In the genomic region with DNA sequence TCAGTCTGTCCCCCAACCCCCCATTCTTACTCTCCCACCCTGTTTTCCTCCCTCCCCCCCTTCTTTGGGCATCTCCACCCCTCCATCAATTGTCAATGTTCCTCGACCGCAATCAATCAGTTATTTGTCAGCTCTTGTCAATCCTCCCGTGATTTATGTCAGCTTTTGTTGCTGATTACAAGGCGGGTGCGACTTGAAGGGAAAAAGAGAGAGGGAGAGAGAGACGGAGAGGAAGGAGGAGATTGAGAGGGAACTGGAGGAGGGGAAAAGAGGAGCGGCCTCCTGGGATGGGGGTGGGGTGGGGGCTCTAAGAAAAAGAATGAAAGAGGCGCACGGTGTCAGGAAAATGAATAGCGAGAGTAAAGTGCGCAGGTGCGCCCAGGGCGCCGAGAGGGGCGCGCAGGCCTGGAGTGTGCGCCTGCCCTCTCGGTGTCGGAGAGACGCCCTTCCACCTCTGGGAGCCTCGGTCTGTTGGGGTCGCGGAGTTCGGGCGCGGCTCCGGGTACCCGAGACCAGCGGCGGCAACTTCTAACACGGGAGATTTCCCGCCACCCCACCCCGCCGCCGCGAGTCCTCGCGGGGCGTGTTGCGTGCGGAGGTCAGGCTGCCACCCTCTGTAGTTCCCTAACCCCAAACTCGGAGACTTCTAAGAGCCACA, we compare ENCODE assay signal across 9 cellular contexts. TPM values are rescaled to one million over a fixed set of nuclear protein-coding genes. Genes with fewer than 3 reads are reported as not detected.
DNase-seq lines count a peak whose midpoint lies in the region; ATAC-seq and TF ChIP-seq lines count a peak whose summit lies in the region.
"Had no signal": no experiment of that assay in that cellular context is flagged by ENCODE, and none has a peak within 500 bp of the region (broad histone marks: within the 10 kb centered on the region; RNA-seq: fewer than 3 reads in every experiment).

No MANE protein-coding gene starts in this region.

- no peaks in the 10 kb centered on the region for H3K4me1 ChIP-seq in Loucy (ENCODE audit: insufficient read depth, low read length, poor library complexity, severe bottlenecking)
- peaks cover 5% of the 10 kb centered on the region for H3K4me1 ChIP-seq in cardiac muscle cell (ENCODE audit: low read depth)
- peaks cover 11% of the 10 kb centered on the region for H3K4me1 ChIP-seq in psoas muscle

- H3K9ac ChIP-seq in Loucy (ENCODE audit: low read depth, low read length, poor library complexity, severe bottlenecking), result peak overlapping the region; percentile 31

- CTCF ChIA-PET in activated CD4-positive, alpha-beta memory T cell treated with anti-CD3 and anti-CD28 coated beads, Interleukin-2, amount 10 ng/mL, durations not matched to agents 7 days and 5 days (lab: Charles Lee), result no interaction called here

- H3K9me3 Mint-ChIP-seq in activated CD4-positive, alpha-beta memory T cell treated with anti-CD3 and anti-CD28 coated beads, Interleukin-2, amount 10 ng/mL, durations not matched to agents 7 days and 5 days, result no peaks in the 10 kb centered on the region

- H3K27me3 ChIP-seq in Loucy (ENCODE audit: insufficient read depth, low read length, poor library complexity, severe bottlenecking), result no peaks in the 10 kb centered on the region
- peaks cover 38% of the 10 kb centered on the region for H3K27me3 ChIP-seq in cardiac muscle cell
- peaks cover 4 to 73% (median 5%) of the 10 kb centered on the region in 3 donors for H3K27me3 ChIP-seq in psoas muscle (ENCODE audit: insufficient read depth in 3 of 3, low read length in 2 of 3)

- peak overlapping the region; percentile 63 for H3K4me2 ChIP-seq in Loucy (ENCODE audit: low read depth, low read length, poor library complexity, severe bottlenecking)

- no peaks in the 10 kb centered on the region for H3F3A ChIP-seq in Loucy (ENCODE audit: low read depth)

- WGBS in psoas muscle, 3 donors, result 0 to 1% (median 1%) methylated on average over 38 to 42 of the region's 42 CpGs

- peak; percentile 8 to 25 (median 9) for ATAC-seq in psoas muscle
- no peak for ATAC-seq in HG03469 (IDR thresholded peaks at IDR 0.05; ENCODE audit: unreplicated experiment)
- ATAC-seq in HG03135 (IDR thresholded peaks at IDR 0.05; ENCODE audit: unreplicated experiment), result no peak

- H3K4me3 ChIP-seq in Loucy (ENCODE audit: low read length, poor library complexity, severe bottlenecking) (peak overlapping the region; percentile 84), cardiac muscle cell (peak overlapping the region; percentile 97), psoas muscle (peak overlapping the region; percentile 90)

- no peaks in the 10 kb centered on the region for H3K9me3 ChIP-seq in Loucy (ENCODE audit: insufficient read depth, low read depth, low read length)
- no peaks in the 10 kb centered on the region for H3K9me3 ChIP-seq in cardiac muscle cell (ENCODE audit: low read depth)
- H3K9me3 ChIP-seq in psoas muscle, result no peaks in the 10 kb centered on the region

- DNase-seq in DMS114 treated with DMSO at 0.1 percent for 48 hours (lab: John Stamatoyannopoulos, UW; ENCODE audit: unreplicated experiment), result peak; percentile 78
- no peak for DNase-seq in activated CD4-positive, alpha-beta memory T cell treated with anti-CD3 and anti-CD28 coated beads, Interleukin-2, amount 10 ng/mL, durations not matched to agents 7 days and 5 days
- DNase-seq in cardiac muscle cell (ENCODE audit: low read depth in 1 of 2, low spot score in 1 of 2), result peak in 1 of 2 donors; percentile 83
- DNase-seq in psoas muscle, result peak; percentile 39 to 59
- DNase-seq in COLO829 (ENCODE audit: low spot score), result no peak

- H3K4me1 Mint-ChIP-seq in activated CD4-positive, alpha-beta memory T cell treated with anti-CD3 and anti-CD28 coated beads, Interleukin-2, amount 10 ng/mL, durations not matched to agents 7 days and 5 days, result peaks cover 32% of the 10 kb centered on the region

- H3K9me2 ChIP-seq in Loucy (replicated peaks; ENCODE audit: low read depth, low read length), result no peaks in the 10 kb centered on the region

- intact Hi-C loops in psoas muscle (cut with DNase I), result loop anchor here (5.0 to 10.0 kb wide), 7 partner anchors 105 to 1142 kb away; no protein-coding TSS in a partner anchor

- H3K27ac ChIP-seq in cardiac muscle cell (peak overlapping the region; percentile 90), psoas muscle (peak overlapping the region; percentile 87)

- H2AFZ ChIP-seq in Loucy (ENCODE audit: low read length), result peak overlapping the region; percentile 71

- TF ChIP-seq CTCF in Loucy (conservative IDR thresholded peaks at IDR 0.05; ENCODE audit: low read length) (no peak), cardiac muscle cell (IDR thresholded peaks at IDR 0.05; ENCODE audit: low read depth, low read length) (no peak), psoas muscle (IDR thresholded peaks at IDR 0.05) (no peak)

- no peaks in the 10 kb centered on the region for H3K36me3 ChIP-seq in Loucy (ENCODE audit: insufficient read depth, low read length)
- H3K36me3 ChIP-seq in cardiac muscle cell, result peaks cover 6% of the 10 kb centered on the region
- no peaks in the 10 kb centered on the region for H3K36me3 ChIP-seq in psoas muscle (ENCODE audit: insufficient read depth in 1 of 2, low read depth in 1 of 2)

- peaks cover 13% of the 10 kb centered on the region for H4K20me1 ChIP-seq in Loucy (ENCODE audit: insufficient read depth, low read length, poor library complexity, severe bottlenecking)

- H3K27me3 Mint-ChIP-seq in activated CD4-positive, alpha-beta memory T cell treated with anti-CD3 and anti-CD28 coated beads, Interleukin-2, amount 10 ng/mL, durations not matched to agents 7 days and 5 days, result peaks cover 73% of the 10 kb centered on the region

- POLR2A ChIA-PET in activated CD4-positive, alpha-beta memory T cell treated with anti-CD3 and anti-CD28 coated beads, Interleukin-2, amount 10 ng/mL, durations not matched to agents 7 days and 5 days (lab: Charles Lee), result no interaction called here

- no peak overlapping the region for H3K27ac Mint-ChIP-seq in activated CD4-positive, alpha-beta memory T cell treated with anti-CD3 and anti-CD28 coated beads, Interleukin-2, amount 10 ng/mL, durations not matched to agents 7 days and 5 days

- H3K4me3 Mint-ChIP-seq in activated CD4-positive, alpha-beta memory T cell treated with anti-CD3 and anti-CD28 coated beads, Interleukin-2, amount 10 ng/mL, durations not matched to agents 7 days and 5 days, result peak overlapping the region; percentile 75

- peaks cover 33% of the 10 kb centered on the region for H3K79me2 ChIP-seq in Loucy (ENCODE audit: insufficient read depth, low read length)

- H3K36me3 Mint-ChIP-seq in activated CD4-positive, alpha-beta memory T cell treated with anti-CD3 and anti-CD28 coated beads, Interleukin-2, amount 10 ng/mL, durations not matched to agents 7 days and 5 days (ENCODE audit: low read depth), result peaks cover 3% of the 10 kb centered on the region

RNA-seq across cellular contexts. Expression of gene ZNF503, which starts 1.1 kb away (rescaled TPM):
- total RNA-seq in activated CD4-positive, alpha-beta memory T cell treated with anti-CD3 and anti-CD28 coated beads, Interleukin-2, amount 10 ng/mL, durations not matched to agents 7 days and 5 days, result under 1 TPM; 0.23 to 0.35 TPM
- 110 and 124 TPM in 2 replicates for total RNA-seq in cardiac muscle cell
- 37.3 and 41.8 TPM in 2 replicates for polyA plus RNA-seq in cardiac muscle cell
- 1 to 10 TPM; 2.3 to 5.7 (median 4.7) TPM for total RNA-seq in psoas muscle
- polyA plus RNA-seq in psoas muscle, result 1 to 10 TPM; 1.1 to 2.0 (median 1.7) TPM
- total RNA-seq: T-helper 1 cell treated with Interleukin-12 subunit alpha and Interleukin-12 subunit beta and Interleukin-4 antibody, amounts not matched to agents 30 ng/mL and 1 ng/mL, for 36 hours had no signal

RNA-seq across cellular contexts. Expression of gene LRMDA, which starts 28.8 kb away (rescaled TPM):
- not detected for total RNA-seq in activated CD4-positive, alpha-beta memory T cell treated with anti-CD3 and anti-CD28 coated beads, Interleukin-2, amount 10 ng/mL, durations not matched to agents 7 days and 5 days
- total RNA-seq in cardiac muscle cell, result 3.0 and 6.2 TPM in 2 replicates
- polyA plus RNA-seq in cardiac muscle cell, result 11.7 and 29.3 TPM in 2 replicates
- 1 to 10 TPM; 2.4 to 5.7 (median 2.6) TPM for total RNA-seq in psoas muscle
- polyA plus RNA-seq in psoas muscle, result 1 to 10 TPM; 1.0 to 2.9 (median 1.5) TPM
- total RNA-seq: T-helper 1 cell treated with Interleukin-12 subunit alpha and Interleukin-12 subunit beta and Interleukin-4 antibody, amounts not matched to agents 30 ng/mL and 1 ng/mL, for 36 hours had no signal

Comparison
In these comparisons a context has a peak if more than half of its experiments do, and no peak if none do; other contexts are left out.
1. DNase-seq: peak in DMS114 treated with DMSO at 0.1 percent for 48 hours (single experiment) and psoas muscle (2 of 2); none in activated CD4-positive, alpha-beta memory T cell treated with anti-CD3 and anti-CD28 coated beads, Interleukin-2, amount 10 ng/mL, durations not matched to agents 7 days and 5 days (single experiment) and COLO829 (single experiment).
2. ATAC-seq: peak in psoas muscle (4 of 4); none in HG03469 (single experiment) and HG03135 (single experiment).
3. RNA of gene ZNF503, which starts 1.1 kb away (total RNA-seq): 110 to 124 TPM in cardiac muscle cell; 2.3 to 5.7 TPM in psoas muscle and 0.23 to 0.35 TPM in activated CD4-positive, alpha-beta memory T cell treated with anti-CD3 and anti-CD28 coated beads, Interleukin-2, amount 10 ng/mL, durations not matched to agents 7 days and 5 days; every median in the first group is over 10 times any median in the second.
4. Peak in every context shown above with its lines, with median percentiles within 50 percentile points of each other: H3K4me3 ChIP-seq.